In the genomic region with DNA sequence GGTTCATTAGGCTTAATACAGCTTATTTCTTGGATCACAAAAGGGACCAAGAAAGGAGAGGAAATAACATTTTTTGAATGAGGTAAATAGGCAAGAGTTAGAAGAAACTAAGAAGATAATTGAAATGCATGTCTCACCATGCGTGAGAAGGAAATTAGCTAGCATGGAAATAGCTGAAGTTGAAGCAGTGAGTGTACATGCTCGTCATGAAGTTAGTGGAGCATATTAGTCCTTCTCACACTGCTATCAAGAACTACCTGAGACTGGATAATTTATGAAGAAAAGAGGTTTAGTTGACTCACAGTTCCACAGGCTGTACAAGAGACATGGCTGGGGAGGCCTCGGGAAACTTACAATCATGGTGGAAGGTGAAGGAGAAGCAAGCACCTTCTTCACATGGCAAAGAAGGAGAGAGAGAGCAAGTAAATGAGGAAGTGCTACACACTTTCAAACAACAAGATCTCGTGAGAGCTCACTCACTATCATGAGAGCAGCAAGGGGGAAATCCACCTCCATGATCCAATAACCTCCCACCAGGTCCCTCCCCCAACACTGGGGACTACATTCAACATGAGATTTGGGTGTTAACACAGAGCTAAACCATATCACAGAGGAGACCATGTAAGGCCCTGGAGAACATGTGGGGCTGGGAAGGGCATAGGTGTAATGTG, we compare ENCODE assay signal across 21 cellular contexts.
"Had no signal": no experiment of that assay in that cellular context is flagged by ENCODE, and none has a peak within 500 bp of the region (broad histone marks: within the 10 kb centered on the region; RNA-seq: fewer than 3 reads in every experiment).

No MANE protein-coding gene starts in this region.

- DNase-seq: activated CD4-positive, alpha-beta memory T cell treated with anti-CD3 and anti-CD28 coated beads, Interleukin-2, amount 10 ng/mL, durations not matched to agents 7 days and 5 days; activated CD4-positive, alpha-beta T cell treated with anti-CD3 and anti-CD28 coated beads for 48 hours; activated CD8-positive, alpha-beta memory T cell treated with anti-CD3 and anti-CD28 coated beads, Interleukin-2, amount 10 ng/mL, durations not matched to agents 7 days and 5 days; activated naive CD4-positive, alpha-beta T cell treated with Interleukin-2 at 50 U/mL for 16 hours; activated naive CD8-positive, alpha-beta T cell treated with anti-CD3 and anti-CD28 coated beads, Interleukin-2, amount 10 ng/mL, durations not matched to agents 7 days and 5 days; activated T-cell treated with anti-CD3 and anti-CD28 coated beads, Interleukin-2, amount 50 U/mL, for 1 hour; amygdala; central memory CD4-positive, alpha-beta T cell; heart right ventricle; left colon; lower lobe of right lung; nephron progenitor cell; occipital lobe; posterior cingulate gyrus; stimulated activated CD4-positive, alpha-beta T cell treated with anti-CD3 and anti-CD28 coated beads, Interleukin-12 subunit alpha, Interleukin-12 subunit beta, amount 100 ng/mL, for 4 hours; stimulated activated CD4-positive, alpha-beta T cell treated with anti-CD3 and anti-CD28 coated beads, Interleukin-1b, Interleukin-23, amount 100 ng/mL, for 48 hours; stimulated activated naive CD4-positive, alpha-beta T cell treated with Interleukin-2 at 50 U/mL for 16 hours; thyroid gland had no signal

- ATAC-seq: activated CD8-positive, alpha-beta memory T cell treated with anti-CD3 and anti-CD28 coated beads, Interleukin-2, amount 10 ng/mL, durations not matched to agents 7 days and 5 days; activated T-helper 17 cell treated with anti-CD3 and anti-CD28 coated beads, Interleukin-2, amount 50 U/mL, for 72 hours; esophagus mucosa; gastroesophageal sphincter; left colon; lower lobe of right lung had no signal
